Comparison of ENCODE assay signal across 8 cellular contexts in genomic region chr19:48993175-48994034, GRCh38.
DNase-seq lines count a peak whose midpoint lies in the region; ATAC-seq, FAIRE-seq and TF ChIP-seq lines count a peak whose summit lies in the region.

Gene GYS1, minus strand, starts transcription at chr19:48993309. Its CDS starts 197 bp downstream, at chr19:48993112.
Gene RUVBL2, plus strand, starts transcription at chr19:48993887. Its CDS starts 25 bp downstream, at chr19:48993912.

- in situ Hi-C loops in GM18951 (cut with MboI; ENCODE audit: low sequenced_read_pairs, unreplicated experiment): no loop called here

- DNase-seq in AG09309 (ENCODE audit: low read depth) (peak; percentile 99), NCI-H345 treated with DMSO at 0.1 percent for 48 hours (lab: John Stamatoyannopoulos, UW; ENCODE audit: unreplicated experiment) (peak; percentile 91), cerebellar cortex (ENCODE audit: low spot score) (peak; percentile 99)
- DNase-seq in activated CD4-positive, CD25-positive, alpha-beta regulatory T cell treated with anti-CD3 and anti-CD28 coated beads, Interleukin-2, amount 50 U/mL, for 16 hours (ENCODE audit: low read depth, low spot score): peak; percentile 99
- peak; percentile 97 to 99 (median 99) for DNase-seq in stimulated activated CD4-positive, alpha-beta T cell treated with anti-CD3 and anti-CD28 coated beads, Interleukin-12 subunit alpha, Interleukin-12 subunit beta, amount 100 ng/mL, for 48 hours (ENCODE audit: low read depth in 2 of 3, low spot score in 1 of 3)

- peak; percentile 96 for FAIRE-seq in islet of Langerhans (lab: Jason Lieb, UNC)

- TF ChIP-seq POLR2A in GM18951 (IDR thresholded peaks at IDR 0.05; ENCODE audit: extremely low read depth, insufficient read depth, insufficient read length): peak; percentile 83

- peak; percentile 92 for TF ChIP-seq CTCF in AG09309 (IDR thresholded peaks at IDR 0.05; ENCODE audit: control insufficient read depth, insufficient read depth, low read depth, low read length, missing control alignments)

- peak within 1 kb of the TSS; percentile 88 for H3K4me3 ChIP-seq in AG09309 (ENCODE audit: control insufficient read depth, low read depth, low read length)

- ATAC-seq in HG03280 (IDR thresholded peaks at IDR 0.05; ENCODE audit: unreplicated experiment): peak; percentile 85

Comparison
In these comparisons a context has a peak if more than half of its experiments do, and no peak if none do; other contexts are left out.
1. Peak in every context shown above with its lines: DNase-seq, ATAC-seq and H3K4me3 ChIP-seq.